Comparison of ENCODE assay signal across 8 cellular contexts in the genomic region with DNA sequence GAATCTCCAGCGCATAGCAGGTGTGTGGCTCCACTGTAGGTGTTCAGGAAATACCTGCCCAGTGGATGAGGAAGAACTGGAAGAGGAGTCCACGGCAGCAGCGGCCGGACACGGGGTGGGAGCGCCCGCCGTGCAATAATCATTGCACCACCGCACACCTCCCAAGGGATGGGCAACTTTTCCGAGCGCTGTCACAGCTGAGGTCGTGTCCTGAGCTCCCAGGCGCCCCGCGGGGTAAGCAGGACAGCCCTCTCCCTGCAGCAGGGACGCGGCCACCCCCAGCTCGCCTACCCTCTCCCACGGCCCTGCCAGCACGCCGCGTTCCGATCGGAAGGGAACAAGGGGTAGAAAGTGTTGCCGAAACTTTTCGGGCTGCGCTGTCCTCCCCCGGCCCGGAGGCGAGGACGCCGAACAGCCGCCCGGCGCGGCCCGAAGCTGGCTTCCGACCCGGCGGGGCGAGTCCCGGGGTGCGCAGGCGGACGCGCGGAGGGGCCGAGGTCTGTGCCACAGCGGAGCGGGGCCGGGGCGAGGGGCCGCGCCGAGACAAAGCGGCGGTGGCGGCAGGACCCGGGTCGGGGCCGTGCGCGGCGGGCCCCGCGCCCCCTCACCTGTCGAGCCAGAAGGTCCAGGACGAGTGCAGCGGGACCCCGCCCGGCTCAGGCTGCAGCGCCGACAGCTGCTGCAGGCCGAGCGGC. TPM values are rescaled to one million over a fixed set of nuclear protein-coding genes. Genes with fewer than 3 reads are reported as not detected.
DNase-seq lines count a peak whose midpoint lies in the region; ATAC-seq and TF ChIP-seq lines count a peak whose summit lies in the region.

No MANE protein-coding gene starts in this region.

- H3K4me3 ChIP-seq in BLaER1 (peak overlapping the region; percentile 84), fibroblast of pulmonary artery (replicated peaks; ENCODE audit: low read depth, low read length) (peak overlapping the region; percentile 65), neural progenitor cell (peak overlapping the region; percentile 80)

- H3K36me3 Mint-ChIP-seq in neural progenitor cell = no peaks in the 10 kb centered on the region

- TF ChIP-seq EP300 in Ishikawa (IDR thresholded peaks at IDR 0.05; ENCODE audit: borderline replicate concordance) = no peak

- peak overlapping the region; percentile 58 for H3K27ac Mint-ChIP-seq in neural progenitor cell

- H3K4me3 Mint-ChIP-seq in neural progenitor cell = peak overlapping the region; percentile 90

- no peak for TF ChIP-seq CTCF in fibroblast of pulmonary artery (IDR thresholded peaks at IDR 0.05; ENCODE audit: low read length, missing control alignments)
- no peak for TF ChIP-seq CTCF in neural progenitor cell (IDR thresholded peaks at IDR 0.05)

- H3K9me3 ChIP-seq in BLaER1 (no peaks in the 10 kb centered on the region), neural progenitor cell (ENCODE audit: low read depth) (no peaks in the 10 kb centered on the region)

- peak; percentile 76 for DNase-seq in activated CD8-positive, alpha-beta memory T cell treated with anti-CD3 and anti-CD28 coated beads, Interleukin-2, amount 50 U/mL, for 48 hours
- DNase-seq in fibroblast of pulmonary artery (ENCODE audit: low read depth) (no peak), neural progenitor cell (ENCODE audit: low spot score) (peak; percentile 63), HPDE6-E6E7 (ENCODE audit: extremely low spot score) (no peak)

- no peaks in the 10 kb centered on the region for H3K9me3 Mint-ChIP-seq in neural progenitor cell

- H3K4me1 ChIP-seq in BLaER1 (peaks cover 27% of the 10 kb centered on the region), neural progenitor cell (peaks cover 20% of the 10 kb centered on the region)

- H3K79me2 ChIP-seq in neural progenitor cell (ENCODE audit: low read depth) = no peaks in the 10 kb centered on the region

- H3K9ac ChIP-seq in BLaER1 (peak overlapping the region; percentile 58; the same call in 1 of the 2 replicates), neural progenitor cell (peak overlapping the region; percentile 45)

- no peak overlapping the region for H3K27ac ChIP-seq in BLaER1
- no peak overlapping the region for H3K27ac ChIP-seq in neural progenitor cell

- TF ChIP-seq RAD21 in Ishikawa (IDR thresholded peaks at IDR 0.05; ENCODE audit: low read depth) = no peak

- H2AFZ ChIP-seq in neural progenitor cell (replicated peaks) = peak overlapping the region; percentile 96

- peaks cover 32% of the 10 kb centered on the region for H3K4me1 Mint-ChIP-seq in neural progenitor cell

- H3K4me2 ChIP-seq in BLaER1 = peak overlapping the region; percentile 98
- H3K4me2 ChIP-seq in neural progenitor cell = peak overlapping the region; percentile 94

- H3K36me3 ChIP-seq in BLaER1 (no peaks in the 10 kb centered on the region), neural progenitor cell (no peaks in the 10 kb centered on the region)

- ATAC-seq in GM19395 (IDR thresholded peaks at IDR 0.05; ENCODE audit: unreplicated experiment) (peak; percentile 51), GM21619 (IDR thresholded peaks at IDR 0.05; ENCODE audit: unreplicated experiment) (no peak)

- H3K27me3 ChIP-seq in BLaER1 (peaks cover 51% of the 10 kb centered on the region), neural progenitor cell (peaks cover 42% of the 10 kb centered on the region)

- peaks cover 7% of the 10 kb centered on the region for H3K27me3 Mint-ChIP-seq in neural progenitor cell (ENCODE audit: insufficient read depth, low read depth)

- H4K20me1 ChIP-seq in BLaER1 (peaks cover 13% of the 10 kb centered on the region), neural progenitor cell (ENCODE audit: low read depth) (peaks cover 14% of the 10 kb centered on the region)

- peaks cover 24% of the 10 kb centered on the region for H3F3A ChIP-seq in neural progenitor cell (ENCODE audit: low read depth)

TF ChIP-seq in Ishikawa, 13 proteins besides CTCF, POLR2A, EP300 and RAD21:
- TF ChIP-seq ZBTB7A (IDR thresholded peaks at IDR 0.05; ENCODE audit: low read depth) (0 out of 2 replicates have a peak, but pooled peaks have one; percentile 6), TCF12 (IDR thresholded peaks at IDR 0.05; ENCODE audit: low read depth) (no peak)

RNA-seq across cellular contexts. Expression of a gene that starts 0.5 kb away (rescaled TPM):
- 6.3 and 18.2 TPM in 2 replicates for total RNA-seq in neural progenitor cell (ENCODE audit: low replicate concordance)

RNA-seq across cellular contexts. Expression of a gene that starts 28.9 kb away (rescaled TPM):
- total RNA-seq in neural progenitor cell (ENCODE audit: low replicate concordance) = 18.3 and 19.4 TPM in 2 replicates

Comparison
In these comparisons a context has a peak if more than half of its experiments do, and no peak if none do; other contexts are left out.
1. DNase-seq: peak in activated CD8-positive, alpha-beta memory T cell treated with anti-CD3 and anti-CD28 coated beads, Interleukin-2, amount 50 U/mL, for 48 hours (single experiment) and neural progenitor cell (single experiment); none in fibroblast of pulmonary artery (single experiment) and HPDE6-E6E7 (single experiment).
2. Peak in every context shown above with its lines, with median percentiles within 50 percentile points of each other: H3K4me3 ChIP-seq.